ENCODE assay signal across 10 cellular contexts in genomic region chr17:76238847-76239537, GRCh38. TPM values are rescaled to one million over a fixed set of nuclear protein-coding genes. Genes with fewer than 3 reads are reported as not detected.
DNase-seq lines count a peak whose midpoint lies in the region; ATAC-seq and TF ChIP-seq lines count a peak whose summit lies in the region.
"Had no signal": no experiment of that assay in that cellular context is flagged by ENCODE, and none has a peak within 500 bp of the region (broad histone marks: within the 10 kb centered on the region; RNA-seq: fewer than 3 reads in every experiment).

No MANE protein-coding gene starts in this region.

- ATAC-seq in GM21723 (IDR thresholded peaks at IDR 0.05; ENCODE audit: unreplicated experiment) (no peak), HG03354 (IDR thresholded peaks at IDR 0.05; ENCODE audit: poor library complexity, severe bottlenecking, unreplicated experiment) (no peak), GM19324 (IDR thresholded peaks at IDR 0.05; ENCODE audit: low FRiP score, unreplicated experiment) (no peak)

- no peak for TF ChIP-seq EP300 in sigmoid colon (IDR thresholded peaks at IDR 0.05)

- DNase-seq in NCI-H510A treated with DMSO at 0.1 percent for 48 hours (lab: John Stamatoyannopoulos, UW) (peak; percentile 24), NCI-H510A (lab: John Stamatoyannopoulos, UW) (no peak), Peyer's patch (no peak), sigmoid colon (no peak)
- no peak for DNase-seq in effector memory CD4-positive, alpha-beta T cell
- DNase-seq: NCI-H2171 treated with DMSO at 0.1 percent for 48 hours, occipital lobe had no signal

- TF ChIP-seq POLR2A in Peyer's patch (IDR thresholded peaks at IDR 0.05) (no peak), sigmoid colon (IDR thresholded peaks at IDR 0.05) (no peak)

- H3K27me3 ChIP-seq in Peyer's patch, result no peaks in the 10 kb centered on the region
- H3K27me3 ChIP-seq in effector memory CD4-positive, alpha-beta T cell (replicated peaks; ENCODE audit: control insufficient read depth, insufficient read depth, low read length, poor library complexity, severe bottlenecking), result no peaks in the 10 kb centered on the region
- H3K27me3 ChIP-seq in sigmoid colon, result peaks cover 0 to 12% (median 9%) of the 10 kb centered on the region in 3 donors

- TF ChIP-seq CTCF in Peyer's patch (IDR thresholded peaks at IDR 0.05) (no peak), sigmoid colon (IDR thresholded peaks at IDR 0.05) (no peak)

- H3K9me3 ChIP-seq in Peyer's patch (no peaks in the 10 kb centered on the region), sigmoid colon (no peaks in the 10 kb centered on the region)
- no peaks in the 10 kb centered on the region for H3K9me3 ChIP-seq in effector memory CD4-positive, alpha-beta T cell (ENCODE audit: control insufficient read depth, low read length)

- H3K36me3 ChIP-seq in Peyer's patch (no peaks in the 10 kb centered on the region), sigmoid colon (no peaks in the 10 kb centered on the region)
- no peaks in the 10 kb centered on the region for H3K36me3 ChIP-seq in effector memory CD4-positive, alpha-beta T cell (ENCODE audit: control insufficient read depth, insufficient read depth, low read length)

- peak overlapping the region; percentile 58 to 91 (median 78) for H3K27ac ChIP-seq in Peyer's patch
- H3K27ac ChIP-seq in effector memory CD4-positive, alpha-beta T cell (ENCODE audit: insufficient read depth, low read length, poor library complexity, severe bottlenecking), result peak overlapping the region; percentile 56
- H3K27ac ChIP-seq in sigmoid colon, result peak overlapping the region in 3 of 4 donors; percentile 49 to 53 (median 52)

- intact Hi-C loops in sigmoid colon (cut with DNase I), result no loop called here

- H3K4me1 ChIP-seq in Peyer's patch, result peaks cover 5 to 16% (median 7%) of the 10 kb centered on the region in 4 donors
- H3K4me1 ChIP-seq in effector memory CD4-positive, alpha-beta T cell (ENCODE audit: control insufficient read depth, insufficient read depth, low read length, poor library complexity, severe bottlenecking), result peaks cover 24% of the 10 kb centered on the region
- H3K4me1 ChIP-seq in sigmoid colon, result peaks cover 0 to 20% (median 14%) of the 10 kb centered on the region in 4 donors

- H3K4me3 ChIP-seq in Peyer's patch, result peak overlapping the region in 3 of 4 donors; percentile 47 to 77 (median 63)
- peak overlapping the region; percentile 64 for H3K4me3 ChIP-seq in effector memory CD4-positive, alpha-beta T cell (ENCODE audit: insufficient read depth, low read depth, low read length, poor library complexity, severe bottlenecking)
- peak overlapping the region in 2 of 4 donors; percentile 61 to 64 for H3K4me3 ChIP-seq in sigmoid colon

- 51 to 62% methylated on average over 11 of the region's 11 CpGs for WGBS in sigmoid colon, 2 donors

RNA-seq across cellular contexts. Expression of gene RNF157, which starts 1.3 kb away (rescaled TPM):
- 100 to 1,000 TPM in 2 of 4 donors, 10 to 100 TPM in 2; 73.4 to 115 (median 106) TPM for total RNA-seq in Peyer's patch
- total RNA-seq in sigmoid colon, result 1 to 10 TPM; 3.1 to 9.1 (median 4.5) TPM
- 10 to 100 TPM in 2 of 3 donors, 1 to 10 TPM in 1; 6.0 to 29.5 (median 10.9) TPM for polyA plus RNA-seq in sigmoid colon

RNA-seq across cellular contexts. Expression of gene UBALD2, which starts 26.2 kb away (rescaled TPM):
- total RNA-seq in Peyer's patch (10 to 100 TPM; 14.0 to 74.1 (median 50.4) TPM), sigmoid colon (10 to 100 TPM in 1 of 4 donors, 1 to 10 TPM in 3; 3.9 to 11.8 (median 6.5) TPM)
- polyA plus RNA-seq in sigmoid colon, result 100 to 1,000 TPM in 1 of 3 donors, 10 to 100 TPM in 2; 56.0 to 105 (median 98.7) TPM

Comparison
In these comparisons a context has a peak if more than half of its experiments do, and no peak if none do; other contexts are left out.
1. RNA of gene RNF157, which starts 1.3 kb away (total RNA-seq): 73.4 to 115 TPM in Peyer's patch; 3.1 to 9.1 TPM in sigmoid colon; every median in the first group is over 4 times any median in the second.
2. Peak in every context shown above with its lines, with median percentiles within 50 percentile points of each other: H3K27ac ChIP-seq.